ENCODE assay signal across 23 cellular contexts in the genomic region with DNA sequence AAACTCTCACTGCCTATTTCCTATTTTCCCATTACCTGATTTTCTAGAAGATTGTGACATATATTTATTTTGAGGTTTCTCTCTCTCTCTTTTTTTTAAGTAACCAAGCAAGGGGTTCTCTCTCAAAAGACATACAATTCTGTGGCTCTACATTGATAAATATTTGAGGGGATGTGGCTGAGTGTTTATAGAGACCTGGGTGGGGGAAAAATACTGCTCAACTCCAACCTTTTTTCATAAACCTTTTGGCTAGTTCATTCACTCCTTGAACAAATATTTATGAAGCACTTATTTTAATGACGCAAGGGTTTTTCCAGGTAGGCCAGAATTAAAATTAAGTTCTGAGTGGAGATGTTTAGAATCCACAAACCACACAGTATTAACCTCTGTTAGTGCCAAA.
"Had no signal": no experiment of that assay in that cellular context is flagged by ENCODE, and none has a peak within 500 bp of the region (broad histone marks: within the 10 kb centered on the region; RNA-seq: fewer than 3 reads in every experiment).

No MANE protein-coding gene starts in this region.

- H3K27me3 ChIP-seq: MG63, Peyer's patch had no signal

- DNase-seq: IMR-90; Karpas-422; KG1; MG63; NCI-H1092; NCI-H1105 treated with DMSO at 0.1 percent for 48 hours; NCI-H1417 treated with DMSO at 0.1 percent for 48 hours; NCI-H146; NCI-H1694 treated with DMSO at 0.1 percent for 48 hours; NCI-H1930; NCI-H2081; NCI-H2107; NCI-H2227 treated with DMSO at 0.1 percent for 48 hours; NCI-H524; NCI-H526 treated with DMSO at 0.1 percent for 48 hours; NK-92 treated with Interleukin-12 subunit alpha and Interleukin-12 subunit beta, amount 100 ng/mL, for 24 hours; PC-9; Peyer's patch; SHP77 treated with DMSO at 0.1 percent for 48 hours; SJCRH30 had no signal

- H3K9me3 ChIP-seq: MG63, Peyer's patch, SJCRH30 had no signal

- ATAC-seq: HepG2, Right ventricle myocardium inferior, SK-N-SH treated with all-trans-retinoic acid at 6 μM for 48 hours had no signal

- H3K4me2 ChIP-seq: PC-9 had no signal

- H2AFZ ChIP-seq: PC-9 had no signal

- FAIRE-seq: HepG2 had no signal

- H3K36me3 ChIP-seq: MG63, Peyer's patch, SJCRH30 had no signal

- H3K4me3 ChIP-seq: MG63, PC-9, Peyer's patch, SJCRH30 had no signal

- H3K4me1 ChIP-seq: SJCRH30 had no signal

- H3K27ac ChIP-seq: PC-9, Peyer's patch, SJCRH30 had no signal
